3 cellular contexts compared by ENCODE assay signal in the genomic region with DNA sequence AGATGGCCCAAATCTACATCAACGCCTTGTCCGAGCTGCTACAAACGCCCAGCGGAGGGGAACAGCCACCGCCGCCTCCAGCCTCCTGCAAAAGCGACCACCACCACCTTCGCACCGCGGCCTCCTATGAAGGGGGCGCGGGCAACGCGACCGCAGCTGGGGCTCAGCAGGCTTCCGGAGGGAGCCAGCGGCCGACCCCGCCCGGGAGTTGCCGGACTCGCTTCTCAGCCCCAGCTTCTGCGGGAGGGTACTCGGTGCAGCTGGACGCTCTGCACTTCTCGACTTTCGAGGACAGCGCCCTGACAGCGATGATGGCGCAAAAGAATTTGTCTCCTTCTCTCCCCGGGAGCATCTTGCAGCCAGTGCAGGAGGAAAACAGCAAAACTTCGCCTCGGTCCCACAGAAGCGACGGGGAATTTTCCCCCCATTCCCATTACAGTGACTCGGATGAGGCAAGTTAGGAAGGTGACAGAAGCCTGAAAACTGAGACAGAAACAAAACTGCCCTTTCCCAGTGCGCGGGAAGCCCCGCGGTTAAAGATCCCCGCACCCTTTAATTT.
A peak's percentile ranks its signal among the peaks of the same experiment; 100 is the strongest.
TF ChIP-seq lines count a peak whose summit lies in the region.

No MANE protein-coding gene starts in this region.

TF ChIP-seq in HEK293, 187 proteins besides CTCF, POLR2A, EP300 and RAD21:
- TF ChIP-seq ZNF10 (tag by site-specific recombination; IDR thresholded peaks at IDR 0.05) (no peak), AEBP2 (tag by site-specific recombination; IDR thresholded peaks at IDR 0.05; ENCODE audit: borderline replicate concordance) (no peak), KLF1 (tag by site-specific recombination; IDR thresholded peaks at IDR 0.05) (peak; percentile 37), ZBTB44 (tag by site-specific recombination; IDR thresholded peaks at IDR 0.05) (no peak), ZXDB (tag by site-specific recombination; IDR thresholded peaks at IDR 0.05) (peak; percentile 63), KLF9 (tag by site-specific recombination; IDR thresholded peaks at IDR 0.05; ENCODE audit: low read depth) (0 out of 2 replicates have a peak, but pooled peaks have one; percentile 29)
- TF ChIP-seq, protein P1, sequence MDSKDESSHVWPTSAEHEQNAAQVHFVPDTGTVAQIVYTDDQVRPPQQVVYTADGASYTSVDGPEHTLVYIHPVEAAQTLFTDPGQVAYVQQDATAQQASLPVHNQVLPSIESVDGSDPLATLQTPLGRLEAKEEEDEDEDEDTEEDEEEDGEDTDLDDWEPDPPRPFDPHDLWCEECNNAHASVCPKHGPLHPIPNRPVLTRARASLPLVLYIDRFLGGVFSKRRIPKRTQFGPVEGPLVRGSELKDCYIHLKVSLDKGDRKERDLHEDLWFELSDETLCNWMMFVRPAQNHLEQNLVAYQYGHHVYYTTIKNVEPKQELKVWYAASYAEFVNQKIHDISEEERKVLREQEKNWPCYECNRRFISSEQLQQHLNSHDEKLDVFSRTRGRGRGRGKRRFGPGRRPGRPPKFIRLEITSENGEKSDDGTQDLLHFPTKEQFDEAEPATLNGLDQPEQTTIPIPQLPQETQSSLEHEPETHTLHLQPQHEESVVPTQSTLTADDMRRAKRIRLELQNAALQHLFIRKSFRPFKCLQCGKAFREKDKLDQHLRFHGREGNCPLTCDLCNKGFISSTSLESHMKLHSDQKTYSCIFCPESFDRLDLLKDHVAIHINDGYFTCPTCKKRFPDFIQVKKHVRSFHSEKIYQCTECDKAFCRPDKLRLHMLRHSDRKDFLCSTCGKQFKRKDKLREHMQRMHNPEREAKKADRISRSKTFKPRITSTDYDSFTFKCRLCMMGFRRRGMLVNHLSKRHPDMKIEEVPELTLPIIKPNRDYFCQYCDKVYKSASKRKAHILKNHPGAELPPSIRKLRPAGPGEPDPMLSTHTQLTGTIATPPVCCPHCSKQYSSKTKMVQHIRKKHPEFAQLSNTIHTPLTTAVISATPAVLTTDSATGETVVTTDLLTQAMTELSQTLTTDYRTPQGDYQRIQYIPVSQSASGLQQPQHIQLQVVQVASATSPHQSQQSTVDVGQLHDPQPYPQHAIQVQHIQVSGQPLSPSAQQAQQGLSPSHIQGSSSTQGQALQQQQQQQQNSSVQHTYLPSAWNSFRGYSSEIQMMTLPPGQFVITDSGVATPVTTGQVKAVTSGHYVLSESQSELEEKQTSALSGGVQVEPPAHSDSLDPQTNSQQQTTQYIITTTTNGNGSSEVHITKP (tag by site-specific recombination; IDR thresholded peaks at IDR 0.05), result peak; percentile 29; the same call in 1 of the 2 replicates

TF ChIP-seq in H1, 55 proteins besides CTCF, POLR2A, EP300 and RAD21:
- TF ChIP-seq ATF2 (IDR thresholded peaks at IDR 0.05; ENCODE audit: low read length) (no peak), SUZ12 (IDR thresholded peaks at IDR 0.05; ENCODE audit: low read length) (peak; percentile 94; the same call in 1 of the 2 replicates), HDAC6 (IDR thresholded peaks at IDR 0.05; ENCODE audit: low read depth, low read length) (no peak), SRF (IDR thresholded peaks at IDR 0.05; ENCODE audit: low read depth, low read length) (no peak), SP2 (IDR thresholded peaks at IDR 0.05; ENCODE audit: low read length) (no peak), KDM4A (IDR thresholded peaks at IDR 0.05; ENCODE audit: low read depth, low read length, severe bottlenecking) (no peak)

TF ChIP-seq in neural cell, 6 proteins besides CTCF, POLR2A, EP300 and RAD21:
- TF ChIP-seq, protein P2, sequence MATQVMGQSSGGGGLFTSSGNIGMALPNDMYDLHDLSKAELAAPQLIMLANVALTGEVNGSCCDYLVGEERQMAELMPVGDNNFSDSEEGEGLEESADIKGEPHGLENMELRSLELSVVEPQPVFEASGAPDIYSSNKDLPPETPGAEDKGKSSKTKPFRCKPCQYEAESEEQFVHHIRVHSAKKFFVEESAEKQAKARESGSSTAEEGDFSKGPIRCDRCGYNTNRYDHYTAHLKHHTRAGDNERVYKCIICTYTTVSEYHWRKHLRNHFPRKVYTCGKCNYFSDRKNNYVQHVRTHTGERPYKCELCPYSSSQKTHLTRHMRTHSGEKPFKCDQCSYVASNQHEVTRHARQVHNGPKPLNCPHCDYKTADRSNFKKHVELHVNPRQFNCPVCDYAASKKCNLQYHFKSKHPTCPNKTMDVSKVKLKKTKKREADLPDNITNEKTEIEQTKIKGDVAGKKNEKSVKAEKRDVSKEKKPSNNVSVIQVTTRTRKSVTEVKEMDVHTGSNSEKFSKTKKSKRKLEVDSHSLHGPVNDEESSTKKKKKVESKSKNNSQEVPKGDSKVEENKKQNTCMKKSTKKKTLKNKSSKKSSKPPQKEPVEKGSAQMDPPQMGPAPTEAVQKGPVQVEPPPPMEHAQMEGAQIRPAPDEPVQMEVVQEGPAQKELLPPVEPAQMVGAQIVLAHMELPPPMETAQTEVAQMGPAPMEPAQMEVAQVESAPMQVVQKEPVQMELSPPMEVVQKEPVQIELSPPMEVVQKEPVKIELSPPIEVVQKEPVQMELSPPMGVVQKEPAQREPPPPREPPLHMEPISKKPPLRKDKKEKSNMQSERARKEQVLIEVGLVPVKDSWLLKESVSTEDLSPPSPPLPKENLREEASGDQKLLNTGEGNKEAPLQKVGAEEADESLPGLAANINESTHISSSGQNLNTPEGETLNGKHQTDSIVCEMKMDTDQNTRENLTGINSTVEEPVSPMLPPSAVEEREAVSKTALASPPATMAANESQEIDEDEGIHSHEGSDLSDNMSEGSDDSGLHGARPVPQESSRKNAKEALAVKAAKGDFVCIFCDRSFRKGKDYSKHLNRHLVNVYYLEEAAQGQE (IDR thresholded peaks at IDR 0.05; ENCODE audit: borderline replicate concordance), result no peak
- TF ChIP-seq POLR2AphosphoS5 (IDR thresholded peaks at IDR 0.05) (no peak), EZH2 (IDR thresholded peaks at IDR 0.05; ENCODE audit: borderline replicate concordance, insufficient read depth, low read length, poor library complexity, severe bottlenecking) (peak; percentile 95)
TF ChIP-seq in neural cell: peak in this region for 1.
